26 cellular contexts compared by ENCODE assay signal in the genomic region with DNA sequence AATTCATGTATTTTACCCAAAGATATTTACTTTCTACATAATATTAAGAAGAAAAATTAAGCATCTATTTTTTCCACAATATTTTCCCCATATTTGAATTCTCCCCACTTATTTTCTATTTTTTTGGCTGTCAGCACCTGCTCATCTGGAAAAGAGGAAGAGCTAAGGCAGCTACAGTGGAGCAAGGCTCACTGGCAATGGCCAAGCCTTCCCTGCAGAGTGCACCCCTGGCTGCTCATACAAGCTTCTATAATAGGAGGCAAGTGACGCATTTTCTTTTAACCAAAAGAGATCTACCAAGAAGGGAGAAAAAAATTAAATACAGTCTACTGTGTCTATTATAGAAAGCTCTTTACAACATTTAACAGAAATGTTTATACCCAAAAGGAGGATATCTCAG.
"Had no signal": no experiment of that assay in that cellular context is flagged by ENCODE, and none has a peak within 500 bp of the region (broad histone marks: within the 10 kb centered on the region; RNA-seq: fewer than 3 reads in every experiment).

No MANE protein-coding gene starts in this region.

- ATAC-seq: effector memory CD8-positive, alpha-beta T cell; esophagus mucosa; left cardiac atrium; pancreas; WTC11 had no signal

- H3K27me3 Mint-ChIP-seq: activated naive CD8-positive, alpha-beta T cell treated with anti-CD3 and anti-CD28 coated beads, Interleukin-2, amount 10 ng/mL, durations not matched to agents 7 days and 5 days; central memory CD8-positive, alpha-beta T cell; effector memory CD8-positive, alpha-beta T cell had no signal

- H3K9me3 ChIP-seq: breast epithelium, pancreas, psoas muscle, right atrium auricular region, upper lobe of left lung had no signal

- H3K27ac Mint-ChIP-seq: activated naive CD4-positive, alpha-beta T cell treated with anti-CD3 and anti-CD28 coated beads for 36 hours; activated naive CD8-positive, alpha-beta T cell treated with anti-CD3 and anti-CD28 coated beads, Interleukin-2, amount 10 ng/mL, durations not matched to agents 7 days and 5 days; nephron progenitor cell; T-helper 2 cell treated with Interferon-gamma antibody and Interleukin-4, amounts not matched to agents 5 μg/mL and 100 μg/mL, for 36 hours; WTC11 had no signal

- H3K9me3 Mint-ChIP-seq: activated naive CD4-positive, alpha-beta T cell treated with anti-CD3 and anti-CD28 coated beads for 36 hours; activated naive CD8-positive, alpha-beta T cell treated with anti-CD3 and anti-CD28 coated beads, Interleukin-2, amount 10 ng/mL, durations not matched to agents 7 days and 5 days; central memory CD8-positive, alpha-beta T cell; effector memory CD8-positive, alpha-beta T cell had no signal

- H3K27me3 ChIP-seq: breast epithelium, hepatocyte, pancreas, right atrium auricular region, spleen, upper lobe of left lung had no signal

- H3K4me3 Mint-ChIP-seq: activated naive CD4-positive, alpha-beta T cell treated with anti-CD3 and anti-CD28 coated beads for 36 hours; activated naive CD8-positive, alpha-beta T cell treated with anti-CD3 and anti-CD28 coated beads, Interleukin-2, amount 10 ng/mL, durations not matched to agents 7 days and 5 days; central memory CD8-positive, alpha-beta T cell; effector memory CD8-positive, alpha-beta T cell; nephron progenitor cell; T-helper 2 cell treated with Interferon-gamma antibody and Interleukin-4, amounts not matched to agents 5 μg/mL and 100 μg/mL, for 36 hours; WTC11 had no signal

- DNase-seq: activated effector memory CD4-positive, alpha-beta T cell treated with Interleukin-2 at 50 U/mL for 16 hours; activated naive CD4-positive, alpha-beta T cell treated with anti-CD3 and anti-CD28 coated beads for 36 hours; activated naive CD8-positive, alpha-beta T cell treated with anti-CD3 and anti-CD28 coated beads, Interleukin-2, amount 10 ng/mL, durations not matched to agents 7 days and 5 days; activated T-cell treated with anti-CD3 and anti-CD28 coated beads, Interleukin-2, amount 50 U/mL, for 1 hour; amniotic stem cell; effector memory CD8-positive, alpha-beta T cell; foreskin melanocyte; islet precursor cell; left cardiac atrium; mesenchymal stem cell; nephron progenitor cell; pancreas; psoas muscle; spleen; stimulated activated CD4-positive, alpha-beta T cell treated with anti-CD3 and anti-CD28 coated beads, Interleukin-4, amount 100 ng/mL, for 1 hour; stimulated activated naive CD4-positive, alpha-beta T cell treated with Interleukin-2 at 50 U/mL for 16 hours; upper lobe of left lung had no signal

- H3K4me2 ChIP-seq: hepatocyte had no signal

- H3K4me1 ChIP-seq: breast epithelium, psoas muscle, right atrium auricular region, spleen had no signal

- FAIRE-seq: colon, endothelial cell of umbilical vein had no signal

- H3K4me3 ChIP-seq: breast epithelium, hepatocyte, pancreas, psoas muscle, right atrium auricular region, spleen, upper lobe of left lung had no signal

- H2AFZ ChIP-seq: hepatocyte had no signal

- H3K36me3 ChIP-seq: breast epithelium had no signal

- H3K79me2 ChIP-seq: hepatocyte had no signal

- H3K27ac ChIP-seq: breast epithelium, hepatocyte, pancreas, psoas muscle, right atrium auricular region, spleen, upper lobe of left lung had no signal

- H3K4me1 Mint-ChIP-seq: activated naive CD8-positive, alpha-beta T cell treated with anti-CD3 and anti-CD28 coated beads, Interleukin-2, amount 10 ng/mL, durations not matched to agents 7 days and 5 days; nephron progenitor cell; WTC11 had no signal
